36 cellular contexts compared by ENCODE assay signal in genomic region chr19:33248553-33248953, GRCh38. TPM values are rescaled to one million over a fixed set of nuclear protein-coding genes. Genes with fewer than 3 reads are reported as not detected.
DNase-seq lines count a peak whose midpoint lies in the region; ATAC-seq, FAIRE-seq and TF ChIP-seq lines count a peak whose summit lies in the region.
"Had no signal": no experiment of that assay in that cellular context is flagged by ENCODE, and none has a peak within 500 bp of the region (broad histone marks: within the 10 kb centered on the region; RNA-seq: fewer than 3 reads in every experiment).

No MANE protein-coding gene starts in this region.

- no peaks in the 10 kb centered on the region for H3K27me3 ChIP-seq in HCT116 (ENCODE audit: insufficient read depth, low read length)
- peaks cover 0 to 9% of the 10 kb centered on the region in 2 experiments; a peak in 1 of 5 replicates for H3K27me3 ChIP-seq in K562 (ENCODE audit: control insufficient read depth in 2 of 2, insufficient read depth in 2 of 2, low read length in 2 of 2)
- H3K27me3 ChIP-seq: BE2C, brain microvascular endothelial cell had no signal

- H2AFZ ChIP-seq in HCT116 (ENCODE audit: low read depth, low read length, poor library complexity, severe bottlenecking) (peak overlapping the region; percentile 40), K562 (ENCODE audit: low read depth, low read length) (no peak overlapping the region)

- H3K27ac ChIP-seq in A549: peak overlapping the region in 1 of 2 experiments; percentile 75; a peak in 1 of 6 replicates
- no peak overlapping the region; the same call in 1 of the 2 replicates for H3K27ac ChIP-seq in HCT116 (ENCODE audit: low read depth, low read length)
- H3K27ac ChIP-seq in K562 (ENCODE audit: extremely low read depth, low read depth, low read length): no peak overlapping the region
- H3K27ac ChIP-seq: brain microvascular endothelial cell, dorsolateral prefrontal cortex, esophagus muscularis mucosa, tibial nerve had no signal

- ATAC-seq in A549 (peak in 1 of 2 experiments; percentile 13; a peak in 5 of 6 replicates), HCT116 (no peak; the same call in 1 of the 2 replicates), K562 (peak; percentile 69), mucosa of descending colon (peak; percentile 11), GM18505 (IDR thresholded peaks at IDR 0.05; ENCODE audit: unreplicated experiment) (no peak)

- TF ChIP-seq CTCF in A549 (IDR thresholded peaks at IDR 0.05) (no peak), HCT116 (IDR thresholded peaks at IDR 0.05 in 2 of 3, conservative IDR thresholded peaks at IDR 0.05 in 1 of 3; ENCODE audit: borderline replicate concordance in 1 of 3, insufficient read depth in 1 of 3, low read depth in 2 of 3, low read length in 2 of 3) (no peak), K562 (IDR thresholded peaks at IDR 0.05 in 2 of 3, conservative IDR thresholded peaks at IDR 0.05 in 1 of 3; ENCODE audit: insufficient read depth in 2 of 3, low read depth in 1 of 3, low read length in 3 of 3) (no peak), mucosa of descending colon (IDR thresholded peaks at IDR 0.05) (no peak)

- H4K20me1 ChIP-seq in HCT116 (ENCODE audit: insufficient read depth): no peaks in the 10 kb centered on the region
- H4K20me1 ChIP-seq in K562 (replicated peaks; ENCODE audit: control insufficient read depth, insufficient read depth, low read length): no peaks in the 10 kb centered on the region

- in situ Hi-C loops in K562 (cut with MboI): no loop called here

- intact Hi-C loops in HCT116 (cut with micrococcal nuclease): loop anchor here (5.0 kb wide), 1 partner anchor 54 kb away; the partner anchor contains the start of gene CEBPA
- intact Hi-C loops in K562 (cut with micrococcal nuclease): no loop called here
- intact Hi-C loops in mucosa of descending colon (cut with DNase I, micrococcal nuclease): no loop called here

- POLR2A ChIA-PET in A549 (lab: Yijun Ruan, JAX): interaction anchor here (0.9 to 1.2 kb wide), 6 partner anchors 51 to 129 kb away, joined by 3 to 14 read pairs (median 4); partner anchors contain the start of genes CEBPA and CEBPG
- POLR2A ChIA-PET in HCT116 (lab: Charles Lee): no interaction called here
- POLR2A ChIA-PET in K562 (lab: Yijun Ruan, JAX): no interaction called here

- WGBS in A549 (ENCODE audit: missing lambda C conversion rate): 82% methylated on average over 11 of the region's 11 CpGs
- 0% methylated on average over 11 of the region's 11 CpGs for WGBS in K562 (ENCODE audit: insufficient coverage, low coverage, missing lambda C conversion rate)

- H3K9me3 ChIP-seq in A549 (peaks cover 13% of the 10 kb centered on the region), HCT116 (ENCODE audit: control insufficient read depth in 1 of 2, insufficient read depth in 1 of 2, low read depth in 1 of 2, low read length in 2 of 2) (peaks cover 11 to 13% of the 10 kb centered on the region in 2 experiments; a peak in 2 of 4 replicates), K562 (replicated peaks; ENCODE audit: control insufficient read depth, insufficient read depth, low read depth, low read length) (peaks cover 7% of the 10 kb centered on the region; the same call in 1 of the 2 replicates), mucosa of descending colon (peaks cover 9% of the 10 kb centered on the region)

- H3K79me2 ChIP-seq in HCT116 (ENCODE audit: insufficient read depth, low read length): no peaks in the 10 kb centered on the region
- H3K79me2 ChIP-seq in K562 (ENCODE audit: control insufficient read depth, insufficient read depth, low read length): no peaks in the 10 kb centered on the region

- H3K4me2 ChIP-seq in A549: no peak overlapping the region
- H3K4me2 ChIP-seq in HCT116 (ENCODE audit: low read length): peak overlapping the region; percentile 65; the same call in 1 of the 2 replicates
- H3K4me2 ChIP-seq in K562 (ENCODE audit: insufficient read depth, low read length): no peak overlapping the region

- no peak for TF ChIP-seq RAD21 in A549 (conservative IDR thresholded peaks at IDR 0.05 in 1 of 2, IDR thresholded peaks at IDR 0.05 in 1 of 2)
- no peak for TF ChIP-seq RAD21 in HCT116 (IDR thresholded peaks at IDR 0.05; ENCODE audit: low read depth)
- TF ChIP-seq RAD21 in K562 (CRISPR knock-in tag; conservative IDR thresholded peaks at IDR 0.05 in 1 of 2, IDR thresholded peaks at IDR 0.05 in 1 of 2): no peak

- no peak overlapping the region for H3K4me3 ChIP-seq in A549
- no peak overlapping the region for H3K4me3 ChIP-seq in HCT116 (replicated peaks in 1 of 2; ENCODE audit: low read depth in 1 of 2, low read length in 2 of 2)
- H3K4me3 ChIP-seq in K562: no peak overlapping the region
- no peak overlapping the region for H3K4me3 ChIP-seq in mucosa of descending colon
- H3K4me3 ChIP-seq: dorsolateral prefrontal cortex, esophagus muscularis mucosa, tibial nerve had no signal

- H3K9me1 ChIP-seq in K562 (ENCODE audit: control insufficient read depth, insufficient read depth, low read length): no peaks in the 10 kb centered on the region

- H3K36me3 ChIP-seq in HCT116 (ENCODE audit: control insufficient read depth in 1 of 2, insufficient read depth in 2 of 2, low read length in 2 of 2): no peaks in the 10 kb centered on the region
- no peaks in the 10 kb centered on the region for H3K36me3 ChIP-seq in K562 (ENCODE audit: control insufficient read depth, insufficient read depth, low read length)
- H3K36me3 ChIP-seq in mucosa of descending colon (ENCODE audit: low read depth): no peaks in the 10 kb centered on the region
- H3K36me3 ChIP-seq: BE2C, brain microvascular endothelial cell, esophagus muscularis mucosa, tibial nerve had no signal

- DNase-seq in A549 (ENCODE audit: low read depth in 1 of 2, low spot score in 1 of 2) (no peak), HCT116 (ENCODE audit: low read depth, low spot score) (no peak), K562 (ENCODE audit: extremely low read depth in 1 of 4, low spot score in 3 of 4) (no peak), mucosa of descending colon (peak in 1 of 3 donors; percentile 31), superior temporal gyrus (ENCODE audit: extremely low spot score) (no peak), HPDE6-E6E7 (ENCODE audit: extremely low spot score) (no peak)
- no peak for DNase-seq in stimulated activated CD4-positive, alpha-beta T cell treated with anti-CD3 and anti-CD28 coated beads, Interleukin-12 subunit alpha, Interleukin-12 subunit beta, amount 100 ng/mL, for 4 hours
- DNase-seq: ACHN; activated CD4-positive, alpha-beta T cell treated with anti-CD3 and anti-CD28 coated beads, Interleukin-2, amount 50 U/mL, for 48 hours; activated CD4-positive, CD25-positive, alpha-beta regulatory T cell treated with anti-CD3 and anti-CD28 coated beads, Interleukin-2, amount 50 U/mL, for 72 hours; activated naive CD4-positive, alpha-beta T cell treated with anti-CD3 and anti-CD28 coated beads, Interleukin-2, amount 50 U/mL, for 16 hours; amniotic stem cell; BE2C; brain microvascular endothelial cell; cerebellar nuclear complex; dorsolateral prefrontal cortex; foreskin fibroblast; KG1; NCI-H2029 treated with DMSO at 0.1 percent for 48 hours; NCI-H524; SHP77 treated with DMSO at 0.1 percent for 48 hours; stimulated activated CD4-positive, alpha-beta T cell treated with anti-CD3 and anti-CD28 coated beads, Interleukin-1b, Interleukin-23, amount 100 ng/mL, for 48 hours had no signal

- no peaks in the 10 kb centered on the region for H3K9me2 ChIP-seq in HCT116 (ENCODE audit: insufficient read depth)

- H3K4me1 ChIP-seq in A549: peaks cover 13% of the 10 kb centered on the region
- H3K4me1 ChIP-seq in HCT116 (ENCODE audit: control insufficient read depth in 1 of 2, insufficient read depth in 2 of 2, low read length in 2 of 2): peaks cover 10 to 15% of the 10 kb centered on the region in 2 experiments; a peak in 3 of 4 replicates
- peaks cover 0 to 10% of the 10 kb centered on the region in 2 experiments; a peak in 2 of 5 replicates for H3K4me1 ChIP-seq in K562 (replicated peaks in 1 of 2; ENCODE audit: control insufficient read depth in 2 of 2, insufficient read depth in 2 of 2, low read length in 2 of 2)
- H3K4me1 ChIP-seq in mucosa of descending colon (ENCODE audit: low read depth): no peaks in the 10 kb centered on the region
- H3K4me1 ChIP-seq: BE2C, esophagus muscularis mucosa had no signal

- FAIRE-seq in A549 (lab: Jason Lieb, UNC) (no peak), K562 (lab: Jason Lieb, UNC) (no peak)
- FAIRE-seq: endometrium, G401.6, islet of Langerhans, small intestine had no signal

- BruUV-seq in HCT116 (replicated peaks; lab: Mats Ljungman, UMichigan): no TSS peak
- no TSS peak for BruUV-seq in K562 (replicated peaks; lab: Mats Ljungman, UMichigan)

- RAD21 ChIA-PET in HCT116 (lab: Charles Lee; ENCODE audit: low non-redundant PET in 1 of 2, low total read pairs in 2 of 2, uncharacterized antibody in 2 of 2, unreplicated experiment in 2 of 2): no interaction called here

- TF ChIP-seq POLR2A in A549 (IDR thresholded peaks at IDR 0.05; ENCODE audit: low read length) (no peak), HCT116 (IDR thresholded peaks at IDR 0.05; ENCODE audit: borderline replicate concordance, extremely low read depth, insufficient read depth, insufficient read length) (no peak), K562 (conservative IDR thresholded peaks at IDR 0.05) (no peak), GM18505 (IDR thresholded peaks at IDR 0.05; ENCODE audit: borderline replicate concordance, extremely low read depth, insufficient read depth, insufficient read length) (no peak)

- CTCF ChIA-PET in A549 (lab: Yijun Ruan, JAX) (interaction anchor here (0.6 to 16.3 kb wide), 9 partner anchors 8 to 157 kb away, joined by 3 to 1493 read pairs (median 8); partner anchors contain the start of genes CEBPA and CEBPG), HCT116 (lab: Charles Lee) (interaction anchor here (1.1 to 1.2 kb wide), 3 partner anchors 10 to 158 kb away, joined by 3 to 7 read pairs (median 4); no protein-coding TSS in a partner anchor), K562 (lab: Yijun Ruan, JAX; ENCODE audit: low intra/inter-chr PET ratio) (no interaction called here)

- H3K9ac ChIP-seq in HCT116 (ENCODE audit: low read length) (no peak overlapping the region), K562 (ENCODE audit: insufficient read depth in 1 of 2, low read depth in 2 of 2, low read length in 2 of 2) (no peak overlapping the region)

- no peak for TF ChIP-seq EP300 in A549 (IDR thresholded peaks at IDR 0.05)
- no peak for TF ChIP-seq EP300 in K562 (IDR thresholded peaks at IDR 0.05; ENCODE audit: low read length)

RNA-seq across cellular contexts. Expression of gene SLC7A10, which starts 22.9 kb away (rescaled TPM):
- polyA plus RNA-seq in A549 (2011; rRNA removed) (0.05 and 0.13 TPM in 2 replicates), A549 (2017; fragmentation: RNase III; extraction: RNeasy Plus Mini Kit Qiagen cat#74134 plus additional on column Dnase treatment) (0.13 to 0.26 TPM (median 0.20 TPM) in 3 replicates), K562 (2011; rRNA removed) (not detected in 2 replicates), K562 (2014; fragmentation: Illumina TruSeq; extraction: Trizol) (not detected in 2 replicates), K562 (2014; fragmentation: Nextera tagmentation; extraction: Ambion mirVana) (under 1 TPM in 1 of 2 experiments, not detected in 1; 0.07 TPM), K562 (2014; rRNA removed) (not detected in 2 replicates)
- polyA plus RNA-seq in A549 (2012; cell fraction: cytosol; rRNA removed): 0.12 and 0.13 TPM in 2 replicates
- polyA plus RNA-seq in A549 (2012; cell fraction: nucleus; rRNA removed): 0.50 and 0.77 TPM in 2 replicates
- polyA minus RNA-seq in A549 (2011; rRNA and poly(A)+ RNA removed): 0.15 and 0.58 TPM in 2 replicates
- total RNA-seq in HCT116 (2021; ENCODE audit: unreplicated experiment) (0.25 TPM), K562 (2014; rRNA removed) (not detected in 2 replicates), K562 (2014; rRNA removed; fragmentation: Illumina TruSeq; extraction: Trizol) (not detected in 2 replicates), K562 (2015; rRNA removed; fragmentation: Illumina TruSeq; extraction: Trizol) (not detected in 2 replicates), K562 (2021) (not detected in 2 replicates), mucosa of descending colon (not detected)
- polyA plus RNA-seq in HCT116 (2012): 0.22 TPM in 1 of 2 replicates, not detected in the other
- not detected in 2 replicates for total RNA-seq in K562 (2011; cell fraction: chromatin; rRNA removed; ENCODE audit: low replicate concordance)
- not detected in 2 replicates for total RNA-seq in K562 (2011; cell fraction: nucleolus; rRNA removed)
- not detected in 2 replicates for total RNA-seq in K562 (2011; cell fraction: nucleoplasm; rRNA removed)
- polyA plus RNA-seq in K562 (2011; cell fraction: cytosol; rRNA removed): not detected in 2 replicates
- polyA plus RNA-seq in K562 (2011; cell fraction: nucleus; rRNA removed): not detected in 2 replicates
- not detected in 2 replicates for polyA plus RNA-seq in K562 (2012)
- not detected in 2 replicates for polyA minus RNA-seq in K562 (2011; rRNA and poly(A)+ RNA removed)
- polyA minus RNA-seq in K562 (2011; cell fraction: cytosol; rRNA and poly(A)+ RNA removed): not detected in 2 replicates
- not detected in 2 replicates for polyA minus RNA-seq in K562 (2011; cell fraction: nucleus; rRNA and poly(A)+ RNA removed)
- total RNA-seq: activated T-helper 17 cell treated with anti-CD3 and anti-CD28 coated beads, Interleukin-2, amount 50 U/mL, for 72 hours; esophagus muscularis mucosa; HT1080; lung microvascular endothelial cell; MCF 10A; mononuclear cell; T-helper 2 cell treated with Interferon-gamma antibody and Interleukin-4, amounts not matched to agents 100 ng/mL and 5 ng/mL, for 36 hours had no signal
- polyA plus RNA-seq: neural cell had no signal

RNA-seq across cellular contexts. Expression of gene CEBPA, which starts 53.8 kb away (rescaled TPM):
- polyA plus RNA-seq in A549 (2011; rRNA removed): 3.5 and 4.3 TPM in 2 replicates
- 4.5 and 6.6 TPM in 2 replicates for polyA plus RNA-seq in A549 (2012; cell fraction: cytosol; rRNA removed)
- 3.8 and 4.5 TPM in 2 replicates for polyA plus RNA-seq in A549 (2012; cell fraction: nucleus; rRNA removed)
- 6.2 to 6.6 TPM (median 6.3 TPM) in 3 replicates for polyA plus RNA-seq in A549 (2017; fragmentation: RNase III; extraction: RNeasy Plus Mini Kit Qiagen cat#74134 plus additional on column Dnase treatment)
- polyA minus RNA-seq in A549 (2011; rRNA and poly(A)+ RNA removed): 5.2 and 5.7 TPM in 2 replicates
- 7.0 TPM for total RNA-seq in HCT116 (2021; ENCODE audit: unreplicated experiment)
- polyA plus RNA-seq in HCT116 (2012): 3.6 and 4.1 TPM in 2 replicates
- total RNA-seq in K562 (2011; cell fraction: chromatin; rRNA removed; ENCODE audit: low replicate concordance): 0.35 and 0.44 TPM in 2 replicates
- total RNA-seq in K562 (2011; cell fraction: nucleolus; rRNA removed): 0.67 and 1.3 TPM in 2 replicates
- 0.59 and 0.61 TPM in 2 replicates for total RNA-seq in K562 (2011; cell fraction: nucleoplasm; rRNA removed)
- 0.57 and 0.59 TPM in 2 replicates for total RNA-seq in K562 (2014; rRNA removed)
- 0.07 and 0.13 TPM in 2 replicates for total RNA-seq in K562 (2014; rRNA removed; fragmentation: Illumina TruSeq; extraction: Trizol)
- total RNA-seq in K562 (2015; rRNA removed; fragmentation: Illumina TruSeq; extraction: Trizol): 0.11 TPM in 1 of 2 replicates, not detected in the other
- total RNA-seq in K562 (2021): 0.49 and 0.53 TPM in 2 replicates
- polyA plus RNA-seq in K562 (2011; rRNA removed): 0.15 and 0.20 TPM in 2 replicates
- 0.19 and 0.73 TPM in 2 replicates for polyA plus RNA-seq in K562 (2011; cell fraction: cytosol; rRNA removed)
- polyA plus RNA-seq in K562 (2011; cell fraction: nucleus; rRNA removed): 0.17 and 0.23 TPM in 2 replicates
- 0.12 and 0.51 TPM in 2 replicates for polyA plus RNA-seq in K562 (2012)
- 0.15 and 0.21 TPM in 2 replicates for polyA plus RNA-seq in K562 (2014; fragmentation: Illumina TruSeq; extraction: Trizol)
- polyA plus RNA-seq in K562 (2014; fragmentation: Nextera tagmentation; extraction: Ambion mirVana): under 1 TPM in 1 of 2 experiments, not detected in 1; 0.03 TPM
- polyA plus RNA-seq in K562 (2014; rRNA removed): 0.15 and 0.26 TPM in 2 replicates
- polyA minus RNA-seq in K562 (2011; rRNA and poly(A)+ RNA removed): 0.18 and 0.24 TPM in 2 replicates
- polyA minus RNA-seq in K562 (2011; cell fraction: cytosol; rRNA and poly(A)+ RNA removed): not detected in 2 replicates
- 0.40 and 0.67 TPM in 2 replicates for polyA minus RNA-seq in K562 (2011; cell fraction: nucleus; rRNA and poly(A)+ RNA removed)
- 10 to 100 TPM; 30.1 to 73.2 (median 66.1) TPM for total RNA-seq in mucosa of descending colon

RNA-seq across cellular contexts. Expression of gene LRP3, which starts 54.4 kb away (rescaled TPM):
- polyA plus RNA-seq in A549 (2011; rRNA removed) (10.9 and 16.1 TPM in 2 replicates), A549 (2017; fragmentation: RNase III; extraction: RNeasy Plus Mini Kit Qiagen cat#74134 plus additional on column Dnase treatment) (22.7 to 25.1 TPM (median 24.5 TPM) in 3 replicates), K562 (2011; rRNA removed) (not detected in 2 replicates), K562 (2014; fragmentation: Illumina TruSeq; extraction: Trizol) (not detected in 2 replicates), K562 (2014; fragmentation: Nextera tagmentation; extraction: Ambion mirVana) (not detected), K562 (2014; rRNA removed) (not detected in 2 replicates)
- polyA plus RNA-seq in A549 (2012; cell fraction: cytosol; rRNA removed): 26.6 and 50.9 TPM in 2 replicates
- polyA plus RNA-seq in A549 (2012; cell fraction: nucleus; rRNA removed): 46.0 and 78.2 TPM in 2 replicates
- 6.1 and 12.6 TPM in 2 replicates for polyA minus RNA-seq in A549 (2011; rRNA and poly(A)+ RNA removed)
- total RNA-seq in HCT116 (2021; ENCODE audit: unreplicated experiment) (29.0 TPM), K562 (2014; rRNA removed) (not detected in 2 replicates), K562 (2014; rRNA removed; fragmentation: Illumina TruSeq; extraction: Trizol) (not detected in 2 replicates), K562 (2015; rRNA removed; fragmentation: Illumina TruSeq; extraction: Trizol) (not detected in 2 replicates), K562 (2021) (0.04 and 0.29 TPM in 2 replicates), mucosa of descending colon (10 to 100 TPM in 1 of 3 donors, 1 to 10 TPM in 2; 6.2 to 26.2 (median 7.4) TPM)
- polyA plus RNA-seq in HCT116 (2012): 17.9 and 19.3 TPM in 2 replicates
- total RNA-seq in K562 (2011; cell fraction: chromatin; rRNA removed; ENCODE audit: low replicate concordance): not detected in 2 replicates
- not detected in 2 replicates for total RNA-seq in K562 (2011; cell fraction: nucleolus; rRNA removed)
- total RNA-seq in K562 (2011; cell fraction: nucleoplasm; rRNA removed): not detected in 2 replicates
- polyA plus RNA-seq in K562 (2011; cell fraction: cytosol; rRNA removed): not detected in 2 replicates
- polyA plus RNA-seq in K562 (2011; cell fraction: nucleus; rRNA removed): not detected in 2 replicates
- polyA plus RNA-seq in K562 (2012): not detected in 2 replicates
- not detected in 2 replicates for polyA minus RNA-seq in K562 (2011; rRNA and poly(A)+ RNA removed)
- polyA minus RNA-seq in K562 (2011; cell fraction: cytosol; rRNA and poly(A)+ RNA removed): not detected in 2 replicates
- polyA minus RNA-seq in K562 (2011; cell fraction: nucleus; rRNA and poly(A)+ RNA removed): not detected in 2 replicates
- total RNA-seq: activated T-helper 17 cell treated with anti-CD3 and anti-CD28 coated beads, Interleukin-2, amount 50 U/mL, for 72 hours had no signal

Comparison
In these comparisons a context has a peak if more than half of its experiments do, and no peak if none do; other contexts are left out.
1. ATAC-seq: peak in K562 (single experiment) and mucosa of descending colon (single experiment); none in HCT116 (single experiment) and GM18505 (single experiment).
2. RNA of gene LRP3, which starts 54.4 kb away (total RNA-seq): 29.0 TPM in HCT116 (single experiment) and 6.2 to 26.2 TPM in mucosa of descending colon; 0.04 to 0.29 TPM in K562; every median in the first group is over 4 times any median in the second.
3. Of the 35 proteins assayed by ChIP-seq in both K562 and A549: peak only in K562: none; only in A549: none; in both: ESRRA; in neither: 34.